In genomic region chr9:16705121-16705604, GRCh38 we compare ENCODE assay signal across 10 cellular contexts.
A peak's percentile ranks its signal among the peaks of the same experiment; 100 is the strongest.
DNase-seq lines count a peak whose midpoint lies in the region; ATAC-seq, FAIRE-seq and TF ChIP-seq lines count a peak whose summit lies in the region.
"Had no signal": no experiment of that assay in that cellular context is flagged by ENCODE, and none has a peak within 500 bp of the region (broad histone marks: within the 10 kb centered on the region; RNA-seq: fewer than 3 reads in every experiment).

No MANE protein-coding gene starts in this region.

- H3K27ac Mint-ChIP-seq in WTC11 = peak overlapping the region; percentile 99
- no peak overlapping the region for H3K27ac Mint-ChIP-seq in natural killer cell treated with Interleukin-12 subunit alpha and Interleukin-12 subunit beta and Interleukin-15 and Interleukin-18, amount 100 ng/mL, for 72 hours
- no peak overlapping the region for H3K27ac Mint-ChIP-seq in activated T-helper 2 cell treated with anti-CD3 and anti-CD28 coated beads, Interferon-gamma antibody, Interleukin-2, Interleukin-4, amounts not matched to agents 10 μg/mL and 5 μg/mL and 100 μg/mL, durations not matched to agents 14 hours and 24 hours and 36 hours
- H3K27ac Mint-ChIP-seq: IgD-negative memory B cell, natural killer cell had no signal

- no peaks in the 10 kb centered on the region for H3K36me3 Mint-ChIP-seq in WTC11
- H3K36me3 Mint-ChIP-seq in natural killer cell treated with Interleukin-12 subunit alpha and Interleukin-12 subunit beta and Interleukin-15 and Interleukin-18, amount 100 ng/mL, for 72 hours = no peaks in the 10 kb centered on the region
- no peaks in the 10 kb centered on the region for H3K36me3 Mint-ChIP-seq in activated T-helper 2 cell treated with anti-CD3 and anti-CD28 coated beads, Interferon-gamma antibody, Interleukin-2, Interleukin-4, amounts not matched to agents 10 μg/mL and 5 μg/mL and 100 μg/mL, durations not matched to agents 14 hours and 24 hours and 36 hours (ENCODE audit: low read depth)
- H3K36me3 Mint-ChIP-seq: IgD-negative memory B cell, natural killer cell had no signal

- H3K27ac ChIP-seq in left ventricle myocardium inferior (replicated peaks) = peak overlapping the region; percentile 92

- H3K9me3 ChIP-seq in left ventricle myocardium inferior (replicated peaks) = no peaks in the 10 kb centered on the region

- CTCF ChIA-PET in WTC11 (lab: Charles Lee) = interaction anchor here (1.0 kb wide), 1 partner anchor 23 kb away, joined by 3 read pairs; no protein-coding TSS in a partner anchor

- no peaks in the 10 kb centered on the region for H3K9me3 Mint-ChIP-seq in WTC11
- H3K9me3 Mint-ChIP-seq in natural killer cell treated with Interleukin-12 subunit alpha and Interleukin-12 subunit beta and Interleukin-15 and Interleukin-18, amount 100 ng/mL, for 72 hours = no peaks in the 10 kb centered on the region
- H3K9me3 Mint-ChIP-seq in activated T-helper 2 cell treated with anti-CD3 and anti-CD28 coated beads, Interferon-gamma antibody, Interleukin-2, Interleukin-4, amounts not matched to agents 10 μg/mL and 5 μg/mL and 100 μg/mL, durations not matched to agents 14 hours and 24 hours and 36 hours = peaks cover 6% of the 10 kb centered on the region
- H3K9me3 Mint-ChIP-seq: natural killer cell had no signal

- peak; percentile 100 for FAIRE-seq in H54 (lab: Jason Lieb, UNC)

- H3K4me1 ChIP-seq in left ventricle myocardium inferior = peaks cover 19% of the 10 kb centered on the region

- peak overlapping the region; percentile 57 for H3K4me3 ChIP-seq in left ventricle myocardium inferior
- H3K4me3 ChIP-seq in retinal pigment epithelial cell (ENCODE audit: low read length) = peak overlapping the region; percentile 24

- ATAC-seq in WTC11 = peak; percentile 74
- no peak for ATAC-seq in GM21737 (IDR thresholded peaks at IDR 0.05; ENCODE audit: unreplicated experiment)
- ATAC-seq in natural killer cell treated with Interleukin-12 subunit alpha and Interleukin-12 subunit beta and Interleukin-15 and Interleukin-18, amount 100 ng/mL, for 72 hours = no peak

- H3K36me3 ChIP-seq in left ventricle myocardium inferior = no peaks in the 10 kb centered on the region

- DNase-seq in H54 (ENCODE audit: insufficient read length, low spot score) (peak; percentile 67), WTC11 (ENCODE audit: low spot score) (peak; percentile 68), left ventricle myocardium inferior (peak; percentile 83), retinal pigment epithelial cell (ENCODE audit: low read depth) (peak; percentile 97), NCI-H1436 treated with DMSO at 0.1 percent for 48 hours (lab: John Stamatoyannopoulos, UW) (no peak)
- no peak for DNase-seq in natural killer cell treated with Interleukin-12 subunit alpha and Interleukin-12 subunit beta and Interleukin-15 and Interleukin-18, amount 100 ng/mL, for 72 hours (ENCODE audit: low spot score)
- no peak for DNase-seq in activated T-helper 2 cell treated with anti-CD3 and anti-CD28 coated beads, Interferon-gamma antibody, Interleukin-2, Interleukin-4, amounts not matched to agents 10 μg/mL and 5 μg/mL and 100 μg/mL, durations not matched to agents 14 hours and 24 hours and 36 hours (ENCODE audit: low spot score)
- DNase-seq: natural killer cell had no signal

- intact Hi-C loops in left ventricle myocardium inferior (cut with micrococcal nuclease) = no loop called here
- intact Hi-C loops in activated T-helper 2 cell treated with anti-CD3 and anti-CD28 coated beads, Interferon-gamma antibody, Interleukin-2, Interleukin-4, amounts not matched to agents 10 μg/mL and 5 μg/mL and 100 μg/mL, durations not matched to agents 14 hours and 24 hours and 36 hours (cut with micrococcal nuclease) = no loop called here

- no peaks in the 10 kb centered on the region for H3K27me3 Mint-ChIP-seq in WTC11 (ENCODE audit: low read depth)
- H3K27me3 Mint-ChIP-seq in natural killer cell treated with Interleukin-12 subunit alpha and Interleukin-12 subunit beta and Interleukin-15 and Interleukin-18, amount 100 ng/mL, for 72 hours = no peaks in the 10 kb centered on the region
- no peaks in the 10 kb centered on the region for H3K27me3 Mint-ChIP-seq in activated T-helper 2 cell treated with anti-CD3 and anti-CD28 coated beads, Interferon-gamma antibody, Interleukin-2, Interleukin-4, amounts not matched to agents 10 μg/mL and 5 μg/mL and 100 μg/mL, durations not matched to agents 14 hours and 24 hours and 36 hours (ENCODE audit: low read depth)
- H3K27me3 Mint-ChIP-seq: IgD-negative memory B cell had no signal

- peaks cover 74% of the 10 kb centered on the region for H3K4me1 Mint-ChIP-seq in WTC11
- peaks cover 7 to 10% of the 10 kb centered on the region in 2 donors for H3K4me1 Mint-ChIP-seq in natural killer cell treated with Interleukin-12 subunit alpha and Interleukin-12 subunit beta and Interleukin-15 and Interleukin-18, amount 100 ng/mL, for 72 hours (ENCODE audit: low read depth in 2 of 2)
- H3K4me1 Mint-ChIP-seq in activated T-helper 2 cell treated with anti-CD3 and anti-CD28 coated beads, Interferon-gamma antibody, Interleukin-2, Interleukin-4, amounts not matched to agents 10 μg/mL and 5 μg/mL and 100 μg/mL, durations not matched to agents 14 hours and 24 hours and 36 hours (ENCODE audit: low read depth) = no peaks in the 10 kb centered on the region
- H3K4me1 Mint-ChIP-seq: IgD-negative memory B cell had no signal

- POLR2A ChIA-PET in WTC11 (lab: Charles Lee) = interaction anchor here (0.7 to 1.1 kb wide), 3 partner anchors 16 to 23 kb away, joined by 3 read pairs; no protein-coding TSS in a partner anchor

- H3K27me3 ChIP-seq in left ventricle myocardium inferior (ENCODE audit: low read depth) = no peaks in the 10 kb centered on the region

- TF ChIP-seq POLR2A in H54 (IDR thresholded peaks at IDR 0.05; ENCODE audit: low read depth, low read length) = no peak; the same call in 1 of the 2 replicates

- H3K4me3 Mint-ChIP-seq in WTC11 = peak overlapping the region; percentile 61
- no peak overlapping the region for H3K4me3 Mint-ChIP-seq in natural killer cell treated with Interleukin-12 subunit alpha and Interleukin-12 subunit beta and Interleukin-15 and Interleukin-18, amount 100 ng/mL, for 72 hours
- no peak overlapping the region for H3K4me3 Mint-ChIP-seq in activated T-helper 2 cell treated with anti-CD3 and anti-CD28 coated beads, Interferon-gamma antibody, Interleukin-2, Interleukin-4, amounts not matched to agents 10 μg/mL and 5 μg/mL and 100 μg/mL, durations not matched to agents 14 hours and 24 hours and 36 hours (ENCODE audit: low read depth)
- H3K4me3 Mint-ChIP-seq: IgD-negative memory B cell, natural killer cell had no signal

- TF ChIP-seq CTCF in WTC11 (IDR thresholded peaks at IDR 0.05) (no peak), left ventricle myocardium inferior (IDR thresholded peaks at IDR 0.05; ENCODE audit: borderline replicate concordance) (no peak), retinal pigment epithelial cell (conservative IDR thresholded peaks at IDR 0.05; ENCODE audit: low read depth, low read length) (no peak)

TF ChIP-seq in WTC11, 78 proteins besides CTCF, POLR2A, EP300 and RAD21:
- TF ChIP-seq ZNF423 (CRISPR knock-in tag; IDR thresholded peaks at IDR 0.05) = peak; percentile 54; the same call in 1 of the 2 replicates
- peak; percentile 46; the same call in 1 of the 2 replicates for TF ChIP-seq FOXK1 (CRISPR knock-in tag; IDR thresholded peaks at IDR 0.05)
- no peak for TF ChIP-seq MXD4 (CRISPR knock-in tag; IDR thresholded peaks at IDR 0.05; ENCODE audit: borderline replicate concordance)
- TF ChIP-seq ZNF532 (CRISPR knock-in tag; IDR thresholded peaks at IDR 0.05; ENCODE audit: borderline replicate concordance) = no peak
- peak; percentile 64 for TF ChIP-seq NR2C2 (CRISPR knock-in tag; IDR thresholded peaks at IDR 0.05)
- TF ChIP-seq TEAD4 (CRISPR knock-in tag; IDR thresholded peaks at IDR 0.05) = 0 out of 2 replicates have a peak, but pooled peaks have one; percentile 18
- TF ChIP-seq TEAD1 (CRISPR knock-in tag; IDR thresholded peaks at IDR 0.05) = peak; percentile 68; the same call in 1 of the 2 replicates

Comparison
In these comparisons a context has a peak if more than half of its experiments do, and no peak if none do; other contexts are left out.
1. DNase-seq: peak in H54 (single experiment), WTC11 (single experiment), left ventricle myocardium inferior (single experiment) and retinal pigment epithelial cell (single experiment); none in natural killer cell treated with Interleukin-12 subunit alpha and Interleukin-12 subunit beta and Interleukin-15 and Interleukin-18, amount 100 ng/mL, for 72 hours (single experiment), NCI-H1436 treated with DMSO at 0.1 percent for 48 hours (single experiment) and activated T-helper 2 cell treated with anti-CD3 and anti-CD28 coated beads, Interferon-gamma antibody, Interleukin-2, Interleukin-4, amounts not matched to agents 10 μg/mL and 5 μg/mL and 100 μg/mL, durations not matched to agents 14 hours and 24 hours and 36 hours (single experiment).